In the genomic region with DNA sequence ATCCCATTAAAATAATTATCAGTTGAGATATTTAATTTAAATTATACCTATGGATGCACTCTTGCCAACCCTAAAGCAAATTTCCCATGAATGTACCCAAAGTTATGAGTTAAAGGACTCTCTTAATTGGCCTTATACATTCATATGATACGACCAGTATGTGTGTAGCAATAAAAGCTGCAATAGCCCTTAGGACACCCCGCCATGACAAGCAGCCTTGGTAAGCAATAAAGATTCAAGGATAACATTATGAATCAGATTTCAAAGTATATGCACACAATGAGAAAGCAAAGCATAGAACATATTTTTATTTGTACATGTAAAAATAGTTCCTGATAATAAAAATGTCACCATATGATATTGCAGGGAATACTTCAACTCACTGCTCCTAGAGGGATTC, we compare ENCODE assay signal across 26 cellular contexts.
"Had no signal": no experiment of that assay in that cellular context is flagged by ENCODE, and none has a peak within 500 bp of the region (broad histone marks: within the 10 kb centered on the region; RNA-seq: fewer than 3 reads in every experiment).

No MANE protein-coding gene starts in this region.

- H3K9ac ChIP-seq: neural progenitor cell had no signal

- H3K27ac ChIP-seq: left lung, lower lobe of right lung, neural progenitor cell, ovary, right atrium auricular region, right lobe of liver, tibial nerve, uterus had no signal

- H3K4me3 Mint-ChIP-seq: naive thymus-derived CD8-positive, alpha-beta T cell; nephron progenitor cell; neural progenitor cell; stimulated activated memory B cell treated with anti-CD40 and anti-IgM and Interleukin-4, amounts not matched to agents 10 μg/mL and 1 μg/mL and 100 μg/mL, for 72 hours; stimulated activated naive CD8-positive, alpha-beta T cell treated with anti-CD3 and anti-CD28 coated beads, Interleukin-15, amount 100 ng/mL, for 72 hours; type B pancreatic cell had no signal

- H3K27me3 Mint-ChIP-seq: naive thymus-derived CD8-positive, alpha-beta T cell; progenitor cell of endocrine pancreas; stimulated activated memory B cell treated with anti-CD40 and anti-IgM and Interleukin-4, amounts not matched to agents 10 μg/mL and 1 μg/mL and 100 μg/mL, for 72 hours; stimulated activated naive CD8-positive, alpha-beta T cell treated with anti-CD3 and anti-CD28 coated beads, Interleukin-15, amount 100 ng/mL, for 72 hours; type B pancreatic cell had no signal

- H3K4me1 ChIP-seq: left lung, lower lobe of right lung, neural progenitor cell, right atrium auricular region, right lobe of liver, tibial nerve, uterus had no signal

- H3K36me3 ChIP-seq: left lung, lower lobe of right lung, neural progenitor cell, ovary, right atrium auricular region, right lobe of liver, tibial nerve, uterus had no signal

- H2AFZ ChIP-seq: neural progenitor cell had no signal

- H3K27ac Mint-ChIP-seq: nephron progenitor cell; neural progenitor cell; progenitor cell of endocrine pancreas; stimulated activated memory B cell treated with anti-CD40 and anti-IgM and Interleukin-4, amounts not matched to agents 10 μg/mL and 1 μg/mL and 100 μg/mL, for 72 hours; stimulated activated naive CD8-positive, alpha-beta T cell treated with anti-CD3 and anti-CD28 coated beads, Interleukin-15, amount 100 ng/mL, for 72 hours; type B pancreatic cell had no signal

- H3K27me3 ChIP-seq: left lung, neural progenitor cell, ovary, right atrium auricular region, right lobe of liver, tibial nerve, uterus had no signal

- H3K36me3 Mint-ChIP-seq: naive thymus-derived CD8-positive, alpha-beta T cell; neural progenitor cell; stimulated activated memory B cell treated with anti-CD40 and anti-IgM and Interleukin-4, amounts not matched to agents 10 μg/mL and 1 μg/mL and 100 μg/mL, for 72 hours; type B pancreatic cell had no signal

- H3K9me3 ChIP-seq: lower lobe of right lung, ovary, right atrium auricular region, right lobe of liver, tibial nerve, uterus had no signal

- H3K4me3 ChIP-seq: left lung, lower lobe of right lung, neural progenitor cell, ovary, right atrium auricular region, right lobe of liver, smooth muscle cell, tibial nerve, uterus had no signal

- H3K4me1 Mint-ChIP-seq: naive thymus-derived CD8-positive, alpha-beta T cell; nephron progenitor cell; neural progenitor cell; stimulated activated memory B cell treated with anti-CD40 and anti-IgM and Interleukin-4, amounts not matched to agents 10 μg/mL and 1 μg/mL and 100 μg/mL, for 72 hours; stimulated activated naive CD8-positive, alpha-beta T cell treated with anti-CD3 and anti-CD28 coated beads, Interleukin-15, amount 100 ng/mL, for 72 hours had no signal

- DNase-seq: hippocampal formation; kidney glomerular epithelial cell; left cardiac atrium; left lung; lower lobe of right lung; mammary epithelial cell; mesenchymal stem cell; naive thymus-derived CD8-positive, alpha-beta T cell; nephron progenitor cell; ovary; right lobe of liver; stimulated activated CD4-positive, alpha-beta T cell treated with anti-CD3 and anti-CD28 coated beads, Interleukin-1b, Interleukin-23, amount 100 ng/mL, for 48 hours; stimulated activated CD4-positive, alpha-beta T cell treated with anti-CD3 and anti-CD28 coated beads, Interleukin-2, amount 100 ng/mL, for 48 hours; stimulated activated CD4-positive, alpha-beta T cell treated with anti-CD3 and anti-CD28 coated beads, Interleukin-4, amount 100 ng/mL, for 4 hours; stimulated activated CD8-positive, alpha-beta memory T cell treated with anti-CD3 and anti-CD28 coated beads, Interleukin-4, amount 100 ng/mL, for 48 hours; stimulated activated naive CD4-positive, alpha-beta T cell treated with Interleukin-2 at 50 U/mL for 16 hours; stimulated activated naive CD8-positive, alpha-beta T cell treated with anti-CD3 and anti-CD28 coated beads, Interleukin-15, amount 100 ng/mL, for 72 hours; substantia nigra; uterus had no signal

- H3K4me2 ChIP-seq: neural progenitor cell, smooth muscle cell had no signal

- H3K9me3 Mint-ChIP-seq: nephron progenitor cell, neural progenitor cell, type B pancreatic cell had no signal
